ENCODE assay signal across 11 cellular contexts in the genomic region with DNA sequence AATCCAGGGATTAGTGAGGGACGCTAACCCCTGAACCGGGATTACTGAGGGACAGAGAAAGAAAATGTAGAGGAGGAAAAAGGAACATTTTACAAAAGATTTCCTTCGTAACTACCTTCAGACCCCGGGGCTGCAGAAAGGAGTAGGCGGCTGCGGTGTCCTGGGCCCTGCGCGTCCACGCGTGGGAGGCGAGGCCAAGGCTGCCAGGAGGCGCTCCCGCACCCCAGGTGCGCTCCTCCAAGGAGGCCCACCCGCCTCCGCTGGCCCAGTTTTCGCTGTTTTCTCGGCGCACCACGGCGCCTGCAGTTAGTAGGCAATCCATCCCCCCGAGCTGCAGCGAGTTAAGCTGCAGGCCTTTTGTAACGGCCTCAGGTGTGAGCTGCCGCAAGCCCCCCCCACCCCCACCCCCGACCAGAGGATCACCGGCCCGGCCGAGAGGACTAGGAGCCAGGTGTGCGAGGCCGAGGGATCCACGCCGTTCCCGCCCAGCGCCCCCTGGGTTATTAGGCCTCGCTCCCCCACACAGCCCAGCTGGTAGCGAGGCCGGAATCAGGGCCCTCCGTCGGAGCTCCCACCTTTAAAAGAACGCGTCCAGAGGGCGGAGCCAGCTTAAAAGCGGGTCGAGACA.
DNase-seq lines count a peak whose midpoint lies in the region; ATAC-seq and TF ChIP-seq lines count a peak whose summit lies in the region.
"Had no signal": no experiment of that assay in that cellular context is flagged by ENCODE, and none has a peak within 500 bp of the region (broad histone marks: within the 10 kb centered on the region; RNA-seq: fewer than 3 reads in every experiment).

No MANE protein-coding gene starts in this region.

- no peaks in the 10 kb centered on the region for H3K4me1 ChIP-seq in BE2C
- H3K4me1 ChIP-seq: left lung had no signal

- ATAC-seq in HG03045 (IDR thresholded peaks at IDR 0.05; ENCODE audit: unreplicated experiment) (peak; percentile 10), HG03439 (IDR thresholded peaks at IDR 0.05; ENCODE audit: unreplicated experiment) (no peak)
- ATAC-seq: left lung had no signal

- DNase-seq in activated CD4-positive, alpha-beta T cell treated with anti-CD3 and anti-CD28 coated beads, Interleukin-2, amount 50 U/mL, for 4 hours, result peak; percentile 14 to 16
- peak; percentile 18 for DNase-seq in germinal center (ENCODE audit: low spot score)
- peak; percentile 12 for DNase-seq in stimulated activated CD4-positive, alpha-beta T cell treated with anti-CD3 and anti-CD28 coated beads, Interleukin-1b, Interleukin-23, amount 100 ng/mL, for 48 hours
- no peak for DNase-seq in BE2C
- DNase-seq in NCI-H226, result no peak
- no peak for DNase-seq in DMS 273 treated with DMSO at 0.1 percent for 48 hours (lab: John Stamatoyannopoulos, UW)
- DNase-seq: DND-41, substantia nigra had no signal

- no peaks in the 10 kb centered on the region for H3K9me3 ChIP-seq in BE2C
- H3K9me3 ChIP-seq: left lung had no signal

- no peak for TF ChIP-seq CTCF in BE2C (IDR thresholded peaks at IDR 0.05; ENCODE audit: low read depth, low read length)

- H3K4me3 ChIP-seq in BE2C (ENCODE audit: low read depth, low read length), result no peak overlapping the region
- H3K4me3 ChIP-seq: left lung had no signal

- no peaks in the 10 kb centered on the region for H3K27me3 ChIP-seq in BE2C

- no peaks in the 10 kb centered on the region for H3K36me3 ChIP-seq in BE2C
- H3K36me3 ChIP-seq: left lung had no signal

Comparison
In these comparisons a context has a peak if more than half of its experiments do, and no peak if none do; other contexts are left out.
1. DNase-seq: peak in activated CD4-positive, alpha-beta T cell treated with anti-CD3 and anti-CD28 coated beads, Interleukin-2, amount 50 U/mL, for 4 hours (2 of 2), germinal center (single experiment) and stimulated activated CD4-positive, alpha-beta T cell treated with anti-CD3 and anti-CD28 coated beads, Interleukin-1b, Interleukin-23, amount 100 ng/mL, for 48 hours (single experiment); none in BE2C (single experiment), NCI-H226 (single experiment) and DMS 273 treated with DMSO at 0.1 percent for 48 hours (single experiment).